In genomic region chr13:100674363-100674847, GRCh38 we compare ENCODE assay signal across 8 cellular contexts. TPM values are rescaled to one million over a fixed set of nuclear protein-coding genes. Genes with fewer than 3 reads are reported as not detected.
DNase-seq lines count a peak whose midpoint lies in the region; ATAC-seq and TF ChIP-seq lines count a peak whose summit lies in the region.

A gene with protein sequence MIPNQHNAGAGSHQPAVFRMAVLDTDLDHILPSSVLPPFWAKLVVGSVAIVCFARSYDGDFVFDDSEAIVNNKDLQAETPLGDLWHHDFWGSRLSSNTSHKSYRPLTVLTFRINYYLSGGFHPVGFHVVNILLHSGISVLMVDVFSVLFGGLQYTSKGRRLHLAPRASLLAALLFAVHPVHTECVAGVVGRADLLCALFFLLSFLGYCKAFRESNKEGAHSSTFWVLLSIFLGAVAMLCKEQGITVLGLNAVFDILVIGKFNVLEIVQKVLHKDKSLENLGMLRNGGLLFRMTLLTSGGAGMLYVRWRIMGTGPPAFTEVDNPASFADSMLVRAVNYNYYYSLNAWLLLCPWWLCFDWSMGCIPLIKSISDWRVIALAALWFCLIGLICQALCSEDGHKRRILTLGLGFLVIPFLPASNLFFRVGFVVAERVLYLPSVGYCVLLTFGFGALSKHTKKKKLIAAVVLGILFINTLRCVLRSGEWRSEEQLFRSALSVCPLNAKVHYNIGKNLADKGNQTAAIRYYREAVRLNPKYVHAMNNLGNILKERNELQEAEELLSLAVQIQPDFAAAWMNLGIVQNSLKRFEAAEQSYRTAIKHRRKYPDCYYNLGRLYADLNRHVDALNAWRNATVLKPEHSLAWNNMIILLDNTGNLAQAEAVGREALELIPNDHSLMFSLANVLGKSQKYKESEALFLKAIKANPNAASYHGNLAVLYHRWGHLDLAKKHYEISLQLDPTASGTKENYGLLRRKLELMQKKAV (minus strand): TSS chr13:100674795. CDS start chr13:100670362, 4,433 bp downstream.

- H3K27ac ChIP-seq in esophagus squamous epithelium: peak within 1 kb of the TSS; percentile 89 to 97 (median 94)
- H3K27ac ChIP-seq in osteoblast (ENCODE audit: low read depth, low read length): no peak within 1 kb of the TSS

- H3K79me2 ChIP-seq in osteoblast (ENCODE audit: insufficient read depth, low read length): peaks cover 20% of the 10 kb centered on the region

- H3K36me3 ChIP-seq in esophagus squamous epithelium: peaks cover 0 to 10% (median 9%) of the 10 kb centered on the region in 3 donors
- no peaks in the 10 kb centered on the region for H3K36me3 ChIP-seq in osteoblast (ENCODE audit: insufficient read depth, low read length)

- H3K4me1 ChIP-seq in esophagus squamous epithelium (peaks cover 4 to 32% (median 11%) of the 10 kb centered on the region in 3 donors), osteoblast (ENCODE audit: insufficient read depth, low read length) (peaks cover 11% of the 10 kb centered on the region)

- WGBS in esophagus squamous epithelium, 2 donors: no CpG with 5 or more reads among the region's 72 CpGs

- H3K4me2 ChIP-seq in osteoblast (ENCODE audit: insufficient read depth, low read length): peak within 1 kb of the TSS; percentile 85

- peak within 1 kb of the TSS; percentile 96 for H2AFZ ChIP-seq in osteoblast (ENCODE audit: low read length)

- peak in 1 of 4 donors; percentile 11 for TF ChIP-seq POLR2A in esophagus squamous epithelium (IDR thresholded peaks at IDR 0.05)

- TF ChIP-seq CTCF in AG10803 (conservative IDR thresholded peaks at IDR 0.05; ENCODE audit: low read length): no peak
- TF ChIP-seq CTCF in esophagus squamous epithelium (IDR thresholded peaks at IDR 0.05): no peak
- TF ChIP-seq CTCF in osteoblast (IDR thresholded peaks at IDR 0.05; ENCODE audit: extremely low read depth, low read depth, low read length): no peak

- peaks cover 9% of the 10 kb centered on the region for H4K20me1 ChIP-seq in osteoblast (ENCODE audit: insufficient read depth, low read length)

- H3K4me3 ChIP-seq in AG10803 (ENCODE audit: low read length): peak within 1 kb of the TSS; percentile 83
- peak within 1 kb of the TSS; percentile 80 to 100 (median 88) for H3K4me3 ChIP-seq in esophagus squamous epithelium
- H3K4me3 ChIP-seq in osteoblast (ENCODE audit: insufficient read depth, low read length): peak within 1 kb of the TSS; percentile 76

- ATAC-seq in GM19035 (IDR thresholded peaks at IDR 0.05; ENCODE audit: unreplicated experiment) (peak; percentile 46), HG03139 (IDR thresholded peaks at IDR 0.05; ENCODE audit: unreplicated experiment) (peak; percentile 35)

- intact Hi-C loops in esophagus squamous epithelium (cut with DNase I): no loop called here

- DNase-seq in AG10803 (ENCODE audit: low read depth) (no peak), T1000 (lab: John Stamatoyannopoulos, UW) (peak; percentile 18), esophagus squamous epithelium (lab: John Stamatoyannopoulos, UW) (no peak), osteoblast (ENCODE audit: insufficient read length, low spot score, missing footprints) (no peak), NCI-H69 (lab: John Stamatoyannopoulos, UW) (no peak), SIG-M5 (lab: John Stamatoyannopoulos, UW) (no peak)

- H3K9me3 ChIP-seq in esophagus squamous epithelium (no peaks in the 10 kb centered on the region), osteoblast (ENCODE audit: low read depth, low read length) (no peaks in the 10 kb centered on the region)

- H3K27me3 ChIP-seq in esophagus squamous epithelium (no peaks in the 10 kb centered on the region), osteoblast (ENCODE audit: insufficient read depth, low read length) (no peaks in the 10 kb centered on the region)

RNA-seq across cellular contexts. Expression of the gene that starts here (rescaled TPM):
- total RNA-seq in esophagus squamous epithelium: 10 to 100 TPM in 1 of 4 donors, 1 to 10 TPM in 3; 7.5 to 14.1 (median 8.4) TPM
- 8.7 and 17.1 TPM in 2 replicates for total RNA-seq in osteoblast
